In the genomic region with DNA sequence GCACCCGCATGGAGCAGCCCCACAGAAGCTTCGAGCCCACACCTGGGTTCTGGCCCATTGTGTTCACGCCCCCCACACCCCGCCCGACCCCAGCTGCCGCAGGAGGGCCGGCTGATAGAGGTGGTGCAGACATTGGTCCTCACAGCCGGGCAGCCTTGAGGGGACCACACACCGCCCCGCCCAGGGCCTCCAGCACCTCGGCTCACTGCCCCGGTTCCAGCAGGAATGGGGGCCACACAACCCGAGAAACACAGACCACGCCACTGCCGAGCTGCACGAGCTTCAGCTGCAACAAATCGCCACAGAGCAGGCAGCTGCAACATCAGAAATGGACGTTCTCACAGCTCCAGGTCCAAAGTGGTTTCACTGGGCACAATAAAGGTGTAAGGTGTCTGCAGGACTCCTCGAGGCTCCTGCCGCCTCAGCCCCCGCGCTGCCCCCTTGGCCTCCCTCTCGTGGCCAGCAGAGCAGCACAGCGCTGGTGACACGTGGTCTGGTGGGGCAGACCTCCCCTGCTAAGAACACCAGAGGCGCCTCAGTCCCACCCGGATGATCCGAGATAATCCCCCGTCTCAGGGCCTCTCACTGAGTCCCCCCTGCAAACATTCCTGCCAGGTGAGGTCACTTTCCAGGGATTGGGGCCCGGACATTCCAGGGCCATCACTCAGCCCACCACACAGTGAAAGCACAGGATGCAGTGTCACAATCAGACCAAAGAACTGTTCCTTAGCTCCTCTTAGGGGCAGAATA, we compare ENCODE assay signal across 1 cellular context.
TF ChIP-seq lines count a peak whose summit lies in the region.

No MANE protein-coding gene starts in this region.

TF ChIP-seq in HepG2, 621 proteins besides CTCF, POLR2A, EP300 and RAD21 (continued from another document and continues in another):
- TF ChIP-seq, protein P1, sequence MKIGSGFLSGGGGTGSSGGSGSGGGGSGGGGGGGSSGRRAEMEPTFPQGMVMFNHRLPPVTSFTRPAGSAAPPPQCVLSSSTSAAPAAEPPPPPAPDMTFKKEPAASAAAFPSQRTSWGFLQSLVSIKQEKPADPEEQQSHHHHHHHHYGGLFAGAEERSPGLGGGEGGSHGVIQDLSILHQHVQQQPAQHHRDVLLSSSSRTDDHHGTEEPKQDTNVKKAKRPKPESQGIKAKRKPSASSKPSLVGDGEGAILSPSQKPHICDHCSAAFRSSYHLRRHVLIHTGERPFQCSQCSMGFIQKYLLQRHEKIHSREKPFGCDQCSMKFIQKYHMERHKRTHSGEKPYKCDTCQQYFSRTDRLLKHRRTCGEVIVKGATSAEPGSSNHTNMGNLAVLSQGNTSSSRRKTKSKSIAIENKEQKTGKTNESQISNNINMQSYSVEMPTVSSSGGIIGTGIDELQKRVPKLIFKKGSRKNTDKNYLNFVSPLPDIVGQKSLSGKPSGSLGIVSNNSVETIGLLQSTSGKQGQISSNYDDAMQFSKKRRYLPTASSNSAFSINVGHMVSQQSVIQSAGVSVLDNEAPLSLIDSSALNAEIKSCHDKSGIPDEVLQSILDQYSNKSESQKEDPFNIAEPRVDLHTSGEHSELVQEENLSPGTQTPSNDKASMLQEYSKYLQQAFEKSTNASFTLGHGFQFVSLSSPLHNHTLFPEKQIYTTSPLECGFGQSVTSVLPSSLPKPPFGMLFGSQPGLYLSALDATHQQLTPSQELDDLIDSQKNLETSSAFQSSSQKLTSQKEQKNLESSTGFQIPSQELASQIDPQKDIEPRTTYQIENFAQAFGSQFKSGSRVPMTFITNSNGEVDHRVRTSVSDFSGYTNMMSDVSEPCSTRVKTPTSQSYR (CRISPR knock-in tag; IDR thresholded peaks at IDR 0.05; ENCODE audit: borderline replicate concordance): peak; percentile 47; the same call in 1 of the 2 replicates
- TF ChIP-seq NR1H2 (CRISPR knock-in tag; IDR thresholded peaks at IDR 0.05; ENCODE audit: borderline replicate concordance, low read depth): 0 out of 2 replicates have a peak, but pooled peaks have one; percentile 74
- peak; percentile 11 for TF ChIP-seq POGZ (CRISPR knock-in tag; IDR thresholded peaks at IDR 0.05)
- 0 out of 2 replicates have a peak, but pooled peaks have one; percentile 32 for TF ChIP-seq ZNF143 (CRISPR knock-in tag; IDR thresholded peaks at IDR 0.05)
- peak; percentile 82 for TF ChIP-seq MEF2D (CRISPR knock-in tag; IDR thresholded peaks at IDR 0.05)
- TF ChIP-seq SRSF1 (optimal IDR thresholded peaks at IDR 0.05; ENCODE audit: low read depth, low read length): no peak
- peak; percentile 57 for TF ChIP-seq GABPB1 (CRISPR knock-in tag; IDR thresholded peaks at IDR 0.05)
- no peak; the same call in 1 of the 2 replicates for TF ChIP-seq NCOR1 (IDR thresholded peaks at IDR 0.05; ENCODE audit: borderline replicate concordance, low read length)
- peak; percentile 59; the same call in 1 of the 2 replicates for TF ChIP-seq HIVEP1 (CRISPR knock-in tag; IDR thresholded peaks at IDR 0.05)
- peak; percentile 58; the same call in 1 of the 2 replicates for TF ChIP-seq ZNF777 (CRISPR knock-in tag; IDR thresholded peaks at IDR 0.05)
- TF ChIP-seq RXRB (CRISPR knock-in tag; IDR thresholded peaks at IDR 0.05; ENCODE audit: borderline replicate concordance): peak; percentile 85; the same call in 1 of the 2 replicates
- TF ChIP-seq SRSF4 (IDR thresholded peaks at IDR 0.05; ENCODE audit: low read depth, low read length, poor library complexity, severe bottlenecking): no peak
- TF ChIP-seq, protein P2, sequence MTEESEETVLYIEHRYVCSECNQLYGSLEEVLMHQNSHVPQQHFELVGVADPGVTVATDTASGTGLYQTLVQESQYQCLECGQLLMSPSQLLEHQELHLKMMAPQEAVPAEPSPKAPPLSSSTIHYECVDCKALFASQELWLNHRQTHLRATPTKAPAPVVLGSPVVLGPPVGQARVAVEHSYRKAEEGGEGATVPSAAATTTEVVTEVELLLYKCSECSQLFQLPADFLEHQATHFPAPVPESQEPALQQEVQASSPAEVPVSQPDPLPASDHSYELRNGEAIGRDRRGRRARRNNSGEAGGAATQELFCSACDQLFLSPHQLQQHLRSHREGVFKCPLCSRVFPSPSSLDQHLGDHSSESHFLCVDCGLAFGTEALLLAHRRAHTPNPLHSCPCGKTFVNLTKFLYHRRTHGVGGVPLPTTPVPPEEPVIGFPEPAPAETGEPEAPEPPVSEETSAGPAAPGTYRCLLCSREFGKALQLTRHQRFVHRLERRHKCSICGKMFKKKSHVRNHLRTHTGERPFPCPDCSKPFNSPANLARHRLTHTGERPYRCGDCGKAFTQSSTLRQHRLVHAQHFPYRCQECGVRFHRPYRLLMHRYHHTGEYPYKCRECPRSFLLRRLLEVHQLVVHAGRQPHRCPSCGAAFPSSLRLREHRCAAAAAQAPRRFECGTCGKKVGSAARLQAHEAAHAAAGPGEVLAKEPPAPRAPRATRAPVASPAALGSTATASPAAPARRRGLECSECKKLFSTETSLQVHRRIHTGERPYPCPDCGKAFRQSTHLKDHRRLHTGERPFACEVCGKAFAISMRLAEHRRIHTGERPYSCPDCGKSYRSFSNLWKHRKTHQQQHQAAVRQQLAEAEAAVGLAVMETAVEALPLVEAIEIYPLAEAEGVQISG (CRISPR knock-in tag; IDR thresholded peaks at IDR 0.05): peak; percentile 41; the same call in 1 of the 2 replicates
- TF ChIP-seq RXRA (CRISPR knock-in tag; IDR thresholded peaks at IDR 0.05): peak; percentile 80
- TF ChIP-seq HNRNPH1 (optimal IDR thresholded peaks at IDR 0.05; ENCODE audit: low read depth, low read length): no peak
- TF ChIP-seq HMG20B (CRISPR knock-in tag; conservative IDR thresholded peaks at IDR 0.05): no peak; the same call in 1 of the 2 replicates
- peak; percentile 72; the same call in 1 of the 2 replicates for TF ChIP-seq ZBTB20 (CRISPR knock-in tag; IDR thresholded peaks at IDR 0.05; ENCODE audit: borderline replicate concordance, low read depth)
- TF ChIP-seq, protein P3, sequence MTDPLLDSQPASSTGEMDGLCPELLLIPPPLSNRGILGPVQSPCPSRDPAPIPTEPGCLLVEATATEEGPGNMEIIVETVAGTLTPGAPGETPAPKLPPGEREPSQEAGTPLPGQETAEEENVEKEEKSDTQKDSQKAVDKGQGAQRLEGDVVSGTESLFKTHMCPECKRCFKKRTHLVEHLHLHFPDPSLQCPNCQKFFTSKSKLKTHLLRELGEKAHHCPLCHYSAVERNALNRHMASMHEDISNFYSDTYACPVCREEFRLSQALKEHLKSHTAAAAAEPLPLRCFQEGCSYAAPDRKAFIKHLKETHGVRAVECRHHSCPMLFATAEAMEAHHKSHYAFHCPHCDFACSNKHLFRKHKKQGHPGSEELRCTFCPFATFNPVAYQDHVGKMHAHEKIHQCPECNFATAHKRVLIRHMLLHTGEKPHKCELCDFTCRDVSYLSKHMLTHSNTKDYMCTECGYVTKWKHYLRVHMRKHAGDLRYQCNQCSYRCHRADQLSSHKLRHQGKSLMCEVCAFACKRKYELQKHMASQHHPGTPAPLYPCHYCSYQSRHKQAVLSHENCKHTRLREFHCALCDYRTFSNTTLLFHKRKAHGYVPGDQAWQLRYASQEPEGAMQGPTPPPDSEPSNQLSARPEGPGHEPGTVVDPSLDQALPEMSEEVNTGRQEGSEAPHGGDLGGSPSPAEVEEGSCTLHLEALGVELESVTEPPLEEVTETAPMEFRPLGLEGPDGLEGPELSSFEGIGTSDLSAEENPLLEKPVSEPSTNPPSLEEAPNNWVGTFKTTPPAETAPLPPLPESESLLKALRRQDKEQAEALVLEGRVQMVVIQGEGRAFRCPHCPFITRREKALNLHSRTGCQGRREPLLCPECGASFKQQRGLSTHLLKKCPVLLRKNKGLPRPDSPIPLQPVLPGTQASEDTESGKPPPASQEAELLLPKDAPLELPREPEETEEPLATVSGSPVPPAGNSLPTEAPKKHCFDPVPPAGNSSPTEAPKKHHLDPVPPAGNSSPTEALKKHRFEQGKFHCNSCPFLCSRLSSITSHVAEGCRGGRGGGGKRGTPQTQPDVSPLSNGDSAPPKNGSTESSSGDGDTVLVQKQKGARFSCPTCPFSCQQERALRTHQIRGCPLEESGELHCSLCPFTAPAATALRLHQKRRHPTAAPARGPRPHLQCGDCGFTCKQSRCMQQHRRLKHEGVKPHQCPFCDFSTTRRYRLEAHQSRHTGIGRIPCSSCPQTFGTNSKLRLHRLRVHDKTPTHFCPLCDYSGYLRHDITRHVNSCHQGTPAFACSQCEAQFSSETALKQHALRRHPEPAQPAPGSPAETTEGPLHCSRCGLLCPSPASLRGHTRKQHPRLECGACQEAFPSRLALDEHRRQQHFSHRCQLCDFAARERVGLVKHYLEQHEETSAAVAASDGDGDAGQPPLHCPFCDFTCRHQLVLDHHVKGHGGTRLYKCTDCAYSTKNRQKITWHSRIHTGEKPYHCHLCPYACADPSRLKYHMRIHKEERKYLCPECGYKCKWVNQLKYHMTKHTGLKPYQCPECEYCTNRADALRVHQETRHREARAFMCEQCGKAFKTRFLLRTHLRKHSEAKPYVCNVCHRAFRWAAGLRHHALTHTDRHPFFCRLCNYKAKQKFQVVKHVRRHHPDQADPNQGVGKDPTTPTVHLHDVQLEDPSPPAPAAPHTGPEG (CRISPR knock-in tag; IDR thresholded peaks at IDR 0.05): no peak; the same call in 1 of the 2 replicates
- no peak for TF ChIP-seq CBX5 (CRISPR knock-in tag; IDR thresholded peaks at IDR 0.05; ENCODE audit: borderline replicate concordance)
- TF ChIP-seq SAP130 (CRISPR knock-in tag; IDR thresholded peaks at IDR 0.05; ENCODE audit: low read depth): peak; percentile 88
- no peak for TF ChIP-seq PLRG1 (conservative IDR thresholded peaks at IDR 0.05)
- TF ChIP-seq TCF7L2 (IDR thresholded peaks at IDR 0.05; ENCODE audit: low read depth, low read length): no peak
- TF ChIP-seq, protein P4, sequence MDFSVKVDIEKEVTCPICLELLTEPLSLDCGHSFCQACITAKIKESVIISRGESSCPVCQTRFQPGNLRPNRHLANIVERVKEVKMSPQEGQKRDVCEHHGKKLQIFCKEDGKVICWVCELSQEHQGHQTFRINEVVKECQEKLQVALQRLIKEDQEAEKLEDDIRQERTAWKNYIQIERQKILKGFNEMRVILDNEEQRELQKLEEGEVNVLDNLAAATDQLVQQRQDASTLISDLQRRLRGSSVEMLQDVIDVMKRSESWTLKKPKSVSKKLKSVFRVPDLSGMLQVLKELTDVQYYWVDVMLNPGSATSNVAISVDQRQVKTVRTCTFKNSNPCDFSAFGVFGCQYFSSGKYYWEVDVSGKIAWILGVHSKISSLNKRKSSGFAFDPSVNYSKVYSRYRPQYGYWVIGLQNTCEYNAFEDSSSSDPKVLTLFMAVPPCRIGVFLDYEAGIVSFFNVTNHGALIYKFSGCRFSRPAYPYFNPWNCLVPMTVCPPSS (IDR thresholded peaks at IDR 0.05): no peak
- 0 out of 2 replicates have a peak, but pooled peaks have one; percentile 22 for TF ChIP-seq ZNF879 (CRISPR knock-in tag; IDR thresholded peaks at IDR 0.05)
- TF ChIP-seq ZNF441 (CRISPR knock-in tag; IDR thresholded peaks at IDR 0.05; ENCODE audit: borderline replicate concordance): no peak
- no peak for TF ChIP-seq ADNP (CRISPR knock-in tag; IDR thresholded peaks at IDR 0.05)
- no peak for TF ChIP-seq FOXM1 (CRISPR knock-in tag; IDR thresholded peaks at IDR 0.05)
- TF ChIP-seq, protein P5, sequence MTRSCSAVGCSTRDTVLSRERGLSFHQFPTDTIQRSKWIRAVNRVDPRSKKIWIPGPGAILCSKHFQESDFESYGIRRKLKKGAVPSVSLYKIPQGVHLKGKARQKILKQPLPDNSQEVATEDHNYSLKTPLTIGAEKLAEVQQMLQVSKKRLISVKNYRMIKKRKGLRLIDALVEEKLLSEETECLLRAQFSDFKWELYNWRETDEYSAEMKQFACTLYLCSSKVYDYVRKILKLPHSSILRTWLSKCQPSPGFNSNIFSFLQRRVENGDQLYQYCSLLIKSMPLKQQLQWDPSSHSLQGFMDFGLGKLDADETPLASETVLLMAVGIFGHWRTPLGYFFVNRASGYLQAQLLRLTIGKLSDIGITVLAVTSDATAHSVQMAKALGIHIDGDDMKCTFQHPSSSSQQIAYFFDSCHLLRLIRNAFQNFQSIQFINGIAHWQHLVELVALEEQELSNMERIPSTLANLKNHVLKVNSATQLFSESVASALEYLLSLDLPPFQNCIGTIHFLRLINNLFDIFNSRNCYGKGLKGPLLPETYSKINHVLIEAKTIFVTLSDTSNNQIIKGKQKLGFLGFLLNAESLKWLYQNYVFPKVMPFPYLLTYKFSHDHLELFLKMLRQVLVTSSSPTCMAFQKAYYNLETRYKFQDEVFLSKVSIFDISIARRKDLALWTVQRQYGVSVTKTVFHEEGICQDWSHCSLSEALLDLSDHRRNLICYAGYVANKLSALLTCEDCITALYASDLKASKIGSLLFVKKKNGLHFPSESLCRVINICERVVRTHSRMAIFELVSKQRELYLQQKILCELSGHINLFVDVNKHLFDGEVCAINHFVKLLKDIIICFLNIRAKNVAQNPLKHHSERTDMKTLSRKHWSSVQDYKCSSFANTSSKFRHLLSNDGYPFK (CRISPR knock-in tag; IDR thresholded peaks at IDR 0.05; ENCODE audit: borderline replicate concordance): 0 out of 2 replicates have a peak, but pooled peaks have one; percentile 52
- TF ChIP-seq ZNF792 (CRISPR knock-in tag; IDR thresholded peaks at IDR 0.05): peak; percentile 53; the same call in 1 of the 2 replicates
- TF ChIP-seq PAF1 (CRISPR knock-in tag; IDR thresholded peaks at IDR 0.05): no peak
- no peak for TF ChIP-seq ZNF136 (CRISPR knock-in tag; IDR thresholded peaks at IDR 0.05; ENCODE audit: low read depth)
- no peak for TF ChIP-seq SP1 (IDR thresholded peaks at IDR 0.05)
- TF ChIP-seq SP1 (CRISPR knock-in tag; IDR thresholded peaks at IDR 0.05): no peak
- TF ChIP-seq ZSCAN25 (CRISPR knock-in tag; IDR thresholded peaks at IDR 0.05): peak; percentile 90; the same call in 1 of the 2 replicates
- TF ChIP-seq ZNF496 (CRISPR knock-in tag; IDR thresholded peaks at IDR 0.05; ENCODE audit: insufficient replicate concordance): no peak
- TF ChIP-seq, protein P6, sequence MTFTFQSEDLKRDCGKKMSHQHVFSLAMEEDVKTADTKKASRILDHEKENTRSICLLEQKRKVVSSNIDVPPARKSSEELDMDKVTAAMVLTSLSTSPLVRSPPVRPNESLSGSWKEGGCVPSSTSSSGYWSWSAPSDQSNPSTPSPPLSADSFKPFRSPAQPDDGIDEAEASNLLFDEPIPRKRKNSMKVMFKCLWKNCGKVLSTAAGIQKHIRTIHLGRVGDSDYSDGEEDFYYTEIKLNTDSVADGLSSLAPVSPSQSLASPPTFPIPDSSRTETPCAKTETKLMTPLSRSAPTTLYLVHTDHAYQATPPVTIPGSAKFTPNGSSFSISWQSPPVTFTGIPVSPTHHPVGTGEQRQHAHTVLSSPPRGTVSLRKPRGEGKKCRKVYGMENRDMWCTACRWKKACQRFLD (CRISPR knock-in tag; IDR thresholded peaks at IDR 0.05; ENCODE audit: borderline replicate concordance): no peak
- TF ChIP-seq, protein P7, sequence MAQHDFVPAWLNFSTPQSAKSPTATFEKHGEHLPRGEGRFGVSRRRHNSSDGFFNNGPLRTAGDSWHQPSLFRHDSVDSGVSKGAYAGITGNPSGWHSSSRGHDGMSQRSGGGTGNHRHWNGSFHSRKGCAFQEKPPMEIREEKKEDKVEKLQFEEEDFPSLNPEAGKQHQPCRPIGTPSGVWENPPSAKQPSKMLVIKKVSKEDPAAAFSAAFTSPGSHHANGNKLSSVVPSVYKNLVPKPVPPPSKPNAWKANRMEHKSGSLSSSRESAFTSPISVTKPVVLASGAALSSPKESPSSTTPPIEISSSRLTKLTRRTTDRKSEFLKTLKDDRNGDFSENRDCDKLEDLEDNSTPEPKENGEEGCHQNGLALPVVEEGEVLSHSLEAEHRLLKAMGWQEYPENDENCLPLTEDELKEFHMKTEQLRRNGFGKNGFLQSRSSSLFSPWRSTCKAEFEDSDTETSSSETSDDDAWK (CRISPR knock-in tag; IDR thresholded peaks at IDR 0.05): no peak
- TF ChIP-seq ZNF501 (CRISPR knock-in tag; IDR thresholded peaks at IDR 0.05): peak; percentile 64
- TF ChIP-seq MTA3 (CRISPR knock-in tag; IDR thresholded peaks at IDR 0.05): no peak
- no peak for TF ChIP-seq ZNF644 (CRISPR knock-in tag; IDR thresholded peaks at IDR 0.05; ENCODE audit: low read depth)
- no peak for TF ChIP-seq REPIN1 (CRISPR knock-in tag; IDR thresholded peaks at IDR 0.05; ENCODE audit: borderline replicate concordance, low read depth)
- TF ChIP-seq ZBTB7A (CRISPR knock-in tag; IDR thresholded peaks at IDR 0.05): peak; percentile 96
- no peak for TF ChIP-seq RFX1 (IDR thresholded peaks at IDR 0.05)
